Comparison of ENCODE assay signal across 1 cellular context in the genomic region with DNA sequence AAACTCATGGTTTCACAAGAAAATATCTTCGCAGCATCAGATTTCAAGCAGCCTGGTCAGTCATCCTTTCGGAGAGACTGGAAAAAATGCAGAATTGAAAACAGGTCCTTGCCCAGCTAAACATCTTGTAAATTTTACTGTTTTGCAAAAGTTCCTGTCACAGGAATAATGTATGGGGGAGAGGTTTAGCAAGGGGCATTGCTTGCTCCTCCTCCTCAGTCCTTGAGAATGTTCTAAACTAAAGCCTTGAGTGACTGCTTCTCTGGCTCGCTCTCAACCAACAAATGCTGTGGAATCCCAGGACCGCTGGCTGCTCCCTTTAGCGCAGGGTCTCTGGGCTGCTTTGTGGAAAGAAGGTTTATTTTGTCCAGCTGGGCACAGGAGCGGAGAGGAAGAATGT.
TF ChIP-seq lines count a peak whose summit lies in the region.

No MANE protein-coding gene starts in this region.

TF ChIP-seq in WTC11, 78 proteins besides CTCF, POLR2A, EP300 and RAD21 (continued from another document):
- TF ChIP-seq, protein P1, sequence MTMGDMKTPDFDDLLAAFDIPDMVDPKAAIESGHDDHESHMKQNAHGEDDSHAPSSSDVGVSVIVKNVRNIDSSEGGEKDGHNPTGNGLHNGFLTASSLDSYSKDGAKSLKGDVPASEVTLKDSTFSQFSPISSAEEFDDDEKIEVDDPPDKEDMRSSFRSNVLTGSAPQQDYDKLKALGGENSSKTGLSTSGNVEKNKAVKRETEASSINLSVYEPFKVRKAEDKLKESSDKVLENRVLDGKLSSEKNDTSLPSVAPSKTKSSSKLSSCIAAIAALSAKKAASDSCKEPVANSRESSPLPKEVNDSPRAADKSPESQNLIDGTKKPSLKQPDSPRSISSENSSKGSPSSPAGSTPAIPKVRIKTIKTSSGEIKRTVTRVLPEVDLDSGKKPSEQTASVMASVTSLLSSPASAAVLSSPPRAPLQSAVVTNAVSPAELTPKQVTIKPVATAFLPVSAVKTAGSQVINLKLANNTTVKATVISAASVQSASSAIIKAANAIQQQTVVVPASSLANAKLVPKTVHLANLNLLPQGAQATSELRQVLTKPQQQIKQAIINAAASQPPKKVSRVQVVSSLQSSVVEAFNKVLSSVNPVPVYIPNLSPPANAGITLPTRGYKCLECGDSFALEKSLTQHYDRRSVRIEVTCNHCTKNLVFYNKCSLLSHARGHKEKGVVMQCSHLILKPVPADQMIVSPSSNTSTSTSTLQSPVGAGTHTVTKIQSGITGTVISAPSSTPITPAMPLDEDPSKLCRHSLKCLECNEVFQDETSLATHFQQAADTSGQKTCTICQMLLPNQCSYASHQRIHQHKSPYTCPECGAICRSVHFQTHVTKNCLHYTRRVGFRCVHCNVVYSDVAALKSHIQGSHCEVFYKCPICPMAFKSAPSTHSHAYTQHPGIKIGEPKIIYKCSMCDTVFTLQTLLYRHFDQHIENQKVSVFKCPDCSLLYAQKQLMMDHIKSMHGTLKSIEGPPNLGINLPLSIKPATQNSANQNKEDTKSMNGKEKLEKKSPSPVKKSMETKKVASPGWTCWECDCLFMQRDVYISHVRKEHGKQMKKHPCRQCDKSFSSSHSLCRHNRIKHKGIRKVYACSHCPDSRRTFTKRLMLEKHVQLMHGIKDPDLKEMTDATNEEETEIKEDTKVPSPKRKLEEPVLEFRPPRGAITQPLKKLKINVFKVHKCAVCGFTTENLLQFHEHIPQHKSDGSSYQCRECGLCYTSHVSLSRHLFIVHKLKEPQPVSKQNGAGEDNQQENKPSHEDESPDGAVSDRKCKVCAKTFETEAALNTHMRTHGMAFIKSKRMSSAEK (CRISPR knock-in tag; IDR thresholded peaks at IDR 0.05; ENCODE audit: borderline replicate concordance), result no peak
- no peak for TF ChIP-seq TP53 (CRISPR knock-in tag; IDR thresholded peaks at IDR 0.05)
- TF ChIP-seq CBFB (CRISPR knock-in tag; IDR thresholded peaks at IDR 0.05; ENCODE audit: low read depth), result no peak
- TF ChIP-seq, protein P2, sequence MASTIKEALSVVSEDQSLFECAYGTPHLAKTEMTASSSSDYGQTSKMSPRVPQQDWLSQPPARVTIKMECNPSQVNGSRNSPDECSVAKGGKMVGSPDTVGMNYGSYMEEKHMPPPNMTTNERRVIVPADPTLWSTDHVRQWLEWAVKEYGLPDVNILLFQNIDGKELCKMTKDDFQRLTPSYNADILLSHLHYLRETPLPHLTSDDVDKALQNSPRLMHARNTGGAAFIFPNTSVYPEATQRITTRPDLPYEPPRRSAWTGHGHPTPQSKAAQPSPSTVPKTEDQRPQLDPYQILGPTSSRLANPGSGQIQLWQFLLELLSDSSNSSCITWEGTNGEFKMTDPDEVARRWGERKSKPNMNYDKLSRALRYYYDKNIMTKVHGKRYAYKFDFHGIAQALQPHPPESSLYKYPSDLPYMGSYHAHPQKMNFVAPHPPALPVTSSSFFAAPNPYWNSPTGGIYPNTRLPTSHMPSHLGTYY (CRISPR knock-in tag; IDR thresholded peaks at IDR 0.05), result no peak
- TF ChIP-seq NR1H2 (CRISPR knock-in tag; IDR thresholded peaks at IDR 0.05), result no peak
- TF ChIP-seq, protein P3, sequence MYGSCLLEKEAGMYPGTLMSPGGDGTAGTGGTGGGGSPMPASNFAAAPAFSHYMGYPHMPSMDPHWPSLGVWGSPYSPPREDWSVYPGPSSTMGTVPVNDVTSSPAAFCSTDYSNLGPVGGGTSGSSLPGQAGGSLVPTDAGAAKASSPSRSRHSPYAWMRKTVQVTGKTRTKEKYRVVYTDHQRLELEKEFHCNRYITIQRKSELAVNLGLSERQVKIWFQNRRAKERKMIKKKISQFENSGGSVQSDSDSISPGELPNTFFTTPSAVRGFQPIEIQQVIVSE (CRISPR knock-in tag; IDR thresholded peaks at IDR 0.05; ENCODE audit: borderline replicate concordance), result no peak
